ENCODE assay signal across 21 cellular contexts in genomic region chr17:79536212-79536840, GRCh38.
DNase-seq lines count a peak whose midpoint lies in the region; ATAC-seq, FAIRE-seq and TF ChIP-seq lines count a peak whose summit lies in the region.
"Had no signal": no experiment of that assay in that cellular context is flagged by ENCODE, and none has a peak within 500 bp of the region (broad histone marks: within the 10 kb centered on the region; RNA-seq: fewer than 3 reads in every experiment).

No MANE protein-coding gene starts in this region.

- no peak for TF ChIP-seq POLR2A in body of pancreas (IDR thresholded peaks at IDR 0.05)

- no peak overlapping the region for H2AFZ ChIP-seq in neuronal stem cell (ENCODE audit: low read length)

- WGBS in neuronal stem cell (ENCODE audit: extremely low coverage in 2 of 2, insufficient read length in 2 of 2, insufficient replicate concordance in 1 of 2), 2 donors, result no CpG with 5 or more reads among the region's 15 CpGs
- WGBS in body of pancreas, 2 donors, result 70 to 80% methylated on average over 10 to 15 of the region's 15 CpGs

- peaks cover 0 to 42% (median 0%) of the 10 kb centered on the region in 3 experiments for H3K27me3 ChIP-seq in neuronal stem cell (ENCODE audit: control insufficient read depth in 3 of 3, insufficient read depth in 3 of 3, low read depth in 1 of 3, low read length in 3 of 3)
- H3K27me3 ChIP-seq in body of pancreas, result peaks cover 0 to 3% of the 10 kb centered on the region in 2 donors

- ATAC-seq in SK-N-SH treated with all-trans-retinoic acid at 6 μM for 48 hours, result no peak
- no peak for ATAC-seq in body of pancreas
- ATAC-seq: HCT116 had no signal

- H3K4me3 ChIP-seq in neuronal stem cell (ENCODE audit: low read length in 2 of 2) (no peak overlapping the region), body of pancreas (no peak overlapping the region)

- no peak overlapping the region for H3K14ac ChIP-seq in neuronal stem cell (ENCODE audit: low read length)

- no peak overlapping the region for H2BK15ac ChIP-seq in neuronal stem cell (ENCODE audit: low read length)

- H3K18ac ChIP-seq in neuronal stem cell (ENCODE audit: low read length), result peak overlapping the region; percentile 46

- no peak overlapping the region for H3K27ac Mint-ChIP-seq in chondrocyte (ENCODE audit: unreplicated experiment)
- H3K27ac Mint-ChIP-seq in CD14-positive monocyte, result no peak overlapping the region
- H3K27ac Mint-ChIP-seq: CD4-positive, alpha-beta T cell; HFFc6 had no signal

- H3K27me3 Mint-ChIP-seq in chondrocyte (ENCODE audit: low read depth) (peaks cover 40% of the 10 kb centered on the region), CD14-positive monocyte (ENCODE audit: low read depth in 3 of 3) (peaks cover 0 to 13% (median 6%) of the 10 kb centered on the region in 3 donors)

- H3K36me3 ChIP-seq in neuronal stem cell (replicated peaks in 1 of 2; ENCODE audit: control insufficient read depth in 2 of 2, insufficient read depth in 2 of 2, low read length in 2 of 2) (no peaks in the 10 kb centered on the region), body of pancreas (replicated peaks in 1 of 2; ENCODE audit: insufficient read depth in 1 of 2, low read depth in 2 of 2) (no peaks in the 10 kb centered on the region)
- H3K36me3 ChIP-seq: BE2C had no signal

- H3K4me2 ChIP-seq in neuronal stem cell (ENCODE audit: insufficient read depth, low read length, poor library complexity, severe bottlenecking), result no peak overlapping the region

- H2BK120ac ChIP-seq in neuronal stem cell (ENCODE audit: low read depth, low read length), result no peak overlapping the region

- no peak overlapping the region for H4K91ac ChIP-seq in neuronal stem cell (ENCODE audit: low read depth, low read length, poor library complexity)

- H3K27ac ChIP-seq in neuronal stem cell (replicated peaks; ENCODE audit: low read length) (no peak overlapping the region), body of pancreas (no peak overlapping the region)

- FAIRE-seq in urothelium cell line (lab: Jason Lieb, UNC), result peak; percentile 89
- FAIRE-seq: A204.1, D721Med, G401.6, GM12891, HTR-8/SVneo had no signal

- no peak overlapping the region for H3K9ac ChIP-seq in neuronal stem cell (ENCODE audit: low read depth, low read length, poor library complexity)

- TF ChIP-seq CTCF in chondrocyte (IDR thresholded peaks at IDR 0.05) (no peak), body of pancreas (IDR thresholded peaks at IDR 0.05) (no peak), CD14-positive monocyte (IDR thresholded peaks at IDR 0.05) (no peak)

- H3K36me3 Mint-ChIP-seq in chondrocyte (ENCODE audit: low read depth) (no peaks in the 10 kb centered on the region), CD14-positive monocyte (no peaks in the 10 kb centered on the region)

- H3K9me3 ChIP-seq in neuronal stem cell (replicated peaks in 1 of 2; ENCODE audit: control insufficient read depth in 2 of 2, insufficient read depth in 1 of 2, low read depth in 1 of 2, low read length in 2 of 2) (no peaks in the 10 kb centered on the region), body of pancreas (no peaks in the 10 kb centered on the region)
- H3K9me3 ChIP-seq: BE2C, Caco-2 had no signal

- no peak overlapping the region for H2BK12ac ChIP-seq in neuronal stem cell (ENCODE audit: low read length)

- H3K4ac ChIP-seq in neuronal stem cell (ENCODE audit: low read length), result no peak overlapping the region

- no peaks in the 10 kb centered on the region for H3K9me3 Mint-ChIP-seq in chondrocyte (ENCODE audit: low read depth)
- H3K9me3 Mint-ChIP-seq in CD14-positive monocyte, result peaks cover 0 to 1% (median 0%) of the 10 kb centered on the region in 7 donors
- H3K9me3 Mint-ChIP-seq: CD4-positive, alpha-beta T cell had no signal

- no peak overlapping the region for H4K8ac ChIP-seq in neuronal stem cell (ENCODE audit: low read depth, low read length)

- no peaks in the 10 kb centered on the region for H3K4me1 Mint-ChIP-seq in chondrocyte (ENCODE audit: low read depth)
- no peaks in the 10 kb centered on the region for H3K4me1 Mint-ChIP-seq in CD14-positive monocyte

- intact Hi-C loops in body of pancreas (cut with DNase I) (no loop called here), CD14-positive monocyte (cut with micrococcal nuclease) (no loop called here)

- no peak overlapping the region for H3K4me3 Mint-ChIP-seq in chondrocyte (ENCODE audit: unreplicated experiment)
- H3K4me3 Mint-ChIP-seq in CD14-positive monocyte, result no peak overlapping the region
- H3K4me3 Mint-ChIP-seq: CD4-positive, alpha-beta T cell; HFFc6 had no signal

- no peak overlapping the region for H2BK5ac ChIP-seq in neuronal stem cell (ENCODE audit: low read length)

- peak; percentile 74 for DNase-seq in chondrocyte (ENCODE audit: low spot score)
- no peak for DNase-seq in neuronal stem cell (ENCODE audit: low spot score)
- no peak for DNase-seq in urothelium cell line (ENCODE audit: low spot score)
- DNase-seq in SIG-M5 (lab: John Stamatoyannopoulos, UW), result no peak
- DNase-seq in body of pancreas, result no peak
- DNase-seq in CD14-positive monocyte (ENCODE audit: low spot score), result no peak
- DNase-seq: ACHN; BE2C; Caco-2; CD4-positive, alpha-beta T cell; GOT3; H7; HFFc6; IMR-90 had no signal

- H2AK5ac ChIP-seq in neuronal stem cell (ENCODE audit: low read depth, low read length), result no peak overlapping the region

- H3K4me1 ChIP-seq in neuronal stem cell (ENCODE audit: control insufficient read depth in 2 of 2, insufficient read depth in 1 of 2, low read depth in 1 of 2, low read length in 2 of 2) (peaks cover 0 to 10% of the 10 kb centered on the region in 2 donors), body of pancreas (no peaks in the 10 kb centered on the region)
- H3K4me1 ChIP-seq: BE2C had no signal

- H3K23ac ChIP-seq in neuronal stem cell (ENCODE audit: low read depth, low read length, poor library complexity), result no peak overlapping the region

- no peaks in the 10 kb centered on the region for H3K79me1 ChIP-seq in neuronal stem cell (ENCODE audit: low read depth, low read length)

TF ChIP-seq in SK-N-SH treated with all-trans-retinoic acid at 6 μM for 48 hours, 23 proteins besides CTCF, POLR2A, EP300 and RAD21:
- TF ChIP-seq CSDC2 (CRISPR knock-in tag; IDR thresholded peaks at IDR 0.05), result no peak
- TF ChIP-seq TCF4 (CRISPR knock-in tag; IDR thresholded peaks at IDR 0.05; ENCODE audit: borderline replicate concordance), result peak; percentile 63; the same call in 1 of the 2 replicates
TF ChIP-seq in SK-N-SH treated with all-trans-retinoic acid at 6 μM for 48 hours: peak in this region for 1.
